ENCODE assay signal across 1 cellular context in the genomic region with DNA sequence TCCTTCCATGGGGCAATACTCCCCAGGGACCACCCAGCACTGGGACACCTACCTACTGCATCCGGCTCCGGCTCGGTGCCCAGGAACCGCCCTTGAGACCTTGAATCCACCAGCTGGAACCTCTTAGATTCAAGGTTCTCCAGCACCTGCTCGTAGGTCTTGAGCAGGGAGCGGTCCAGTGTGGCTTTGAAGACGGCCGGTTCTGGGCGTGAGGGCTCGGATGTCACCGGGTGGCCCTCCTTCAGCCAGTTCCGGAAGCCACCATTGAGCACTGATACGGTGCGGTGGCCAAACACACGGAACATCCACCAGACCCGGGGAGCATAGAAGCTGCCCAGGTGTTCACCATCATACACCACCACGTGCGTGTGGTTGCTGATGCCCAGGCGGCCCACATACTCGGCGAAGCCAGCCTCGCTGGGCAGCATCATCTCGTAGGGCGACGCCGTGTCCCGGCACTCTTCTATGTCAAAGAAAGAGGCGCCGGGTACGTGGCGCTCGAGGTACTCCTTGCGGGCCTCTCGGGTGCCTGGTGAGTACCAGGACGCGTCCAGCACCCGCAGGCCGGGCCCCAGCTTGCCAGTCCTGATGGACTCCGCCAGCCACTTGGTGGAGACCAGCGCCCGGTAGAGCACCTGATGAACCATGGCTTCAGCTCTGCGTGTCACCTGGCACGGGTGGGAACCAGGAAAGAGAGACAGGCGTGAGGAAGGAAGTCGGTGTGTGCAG.
A peak's percentile ranks its signal among the peaks of the same experiment; 100 is the strongest.
TF ChIP-seq lines count a peak whose summit lies in the region.

No MANE protein-coding gene starts in this region.

TF ChIP-seq in HepG2, 621 proteins besides CTCF, POLR2A, EP300 and RAD21 (continued from another document and continues in another):
- no peak for TF ChIP-seq FOXC1 (CRISPR knock-in tag; IDR thresholded peaks at IDR 0.05; ENCODE audit: borderline replicate concordance)
- TF ChIP-seq RBFOX2 (IDR thresholded peaks at IDR 0.05; ENCODE audit: low read depth, low read length): peak; percentile 2; the same call in 1 of the 2 replicates
- TF ChIP-seq TBX3 (IDR thresholded peaks at IDR 0.05; ENCODE audit: borderline replicate concordance): no peak
- TF ChIP-seq ZBTB4 (CRISPR knock-in tag; IDR thresholded peaks at IDR 0.05; ENCODE audit: borderline replicate concordance): peak; percentile 71; the same call in 1 of the 2 replicates
- no peak for TF ChIP-seq KLF15 (CRISPR knock-in tag; IDR thresholded peaks at IDR 0.05; ENCODE audit: borderline replicate concordance)
- no peak for TF ChIP-seq ZNF513 (CRISPR knock-in tag; conservative IDR thresholded peaks at IDR 0.05)
- no peak for TF ChIP-seq SRSF9 (IDR thresholded peaks at IDR 0.05; ENCODE audit: borderline replicate concordance, insufficient read depth, low read depth, low read length, poor library complexity, severe bottlenecking)
- TF ChIP-seq ZSCAN12 (CRISPR knock-in tag; IDR thresholded peaks at IDR 0.05): no peak
- 0 out of 2 replicates have a peak, but pooled peaks have one; percentile 37 for TF ChIP-seq ZNF879 (CRISPR knock-in tag; IDR thresholded peaks at IDR 0.05)
- TF ChIP-seq ZBTB40 (IDR thresholded peaks at IDR 0.05): no peak
- no peak for TF ChIP-seq ZBTB40 (CRISPR knock-in tag; IDR thresholded peaks at IDR 0.05)
- 0 out of 2 replicates have a peak, but pooled peaks have one; percentile 11 for TF ChIP-seq BCL6 (CRISPR knock-in tag; IDR thresholded peaks at IDR 0.05)
- no peak for TF ChIP-seq RCOR2 (CRISPR knock-in tag; IDR thresholded peaks at IDR 0.05)
- TF ChIP-seq, protein P1, sequence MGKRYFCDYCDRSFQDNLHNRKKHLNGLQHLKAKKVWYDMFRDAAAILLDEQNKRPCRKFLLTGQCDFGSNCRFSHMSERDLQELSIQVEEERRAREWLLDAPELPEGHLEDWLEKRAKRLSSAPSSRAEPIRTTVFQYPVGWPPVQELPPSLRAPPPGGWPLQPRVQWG (CRISPR knock-in tag; IDR thresholded peaks at IDR 0.05; ENCODE audit: borderline replicate concordance, low read depth): no peak
- TF ChIP-seq ZNF3 (CRISPR knock-in tag; IDR thresholded peaks at IDR 0.05): no peak
- TF ChIP-seq ZFP82 (CRISPR knock-in tag; IDR thresholded peaks at IDR 0.05; ENCODE audit: borderline replicate concordance): no peak
- TF ChIP-seq ZNF501 (CRISPR knock-in tag; IDR thresholded peaks at IDR 0.05): no peak
- no peak; the same call in 1 of the 2 replicates for TF ChIP-seq SIN3A (IDR thresholded peaks at IDR 0.05; ENCODE audit: borderline replicate concordance, low read depth, low read length)
- no peak for TF ChIP-seq ZNF644 (CRISPR knock-in tag; IDR thresholded peaks at IDR 0.05; ENCODE audit: low read depth)
- no peak for TF ChIP-seq NCOA5 (CRISPR knock-in tag; IDR thresholded peaks at IDR 0.05)
- 0 out of 2 replicates have a peak, but pooled peaks have one; percentile 36 for TF ChIP-seq DNMT1 (CRISPR knock-in tag; IDR thresholded peaks at IDR 0.05)
- peak; percentile 75; the same call in 1 of the 2 replicates for TF ChIP-seq HNRNPL (IDR thresholded peaks at IDR 0.05; ENCODE audit: low read depth, low read length)
- TF ChIP-seq SIX4 (CRISPR knock-in tag; IDR thresholded peaks at IDR 0.05): no peak
- no peak for TF ChIP-seq TMF1 (CRISPR knock-in tag; IDR thresholded peaks at IDR 0.05; ENCODE audit: low read depth)
- TF ChIP-seq PHF20 (CRISPR knock-in tag; IDR thresholded peaks at IDR 0.05): no peak
- TF ChIP-seq PPARG (CRISPR knock-in tag; conservative IDR thresholded peaks at IDR 0.05): no peak
- TF ChIP-seq ARNTL (CRISPR knock-in tag; IDR thresholded peaks at IDR 0.05): no peak
- TF ChIP-seq THAP9 (CRISPR knock-in tag; IDR thresholded peaks at IDR 0.05; ENCODE audit: borderline replicate concordance): 0 out of 2 replicates have a peak, but pooled peaks have one; percentile 35
- 0 out of 2 replicates have a peak, but pooled peaks have one; percentile 11 for TF ChIP-seq ETV6 (CRISPR knock-in tag; conservative IDR thresholded peaks at IDR 0.05)
- 0 out of 2 replicates have a peak, but pooled peaks have one; percentile 19 for TF ChIP-seq ZC3H4 (CRISPR knock-in tag; IDR thresholded peaks at IDR 0.05; ENCODE audit: borderline replicate concordance)
- no peak for TF ChIP-seq NFATC3 (CRISPR knock-in tag; IDR thresholded peaks at IDR 0.05)
- no peak for TF ChIP-seq REXO4 (CRISPR knock-in tag; IDR thresholded peaks at IDR 0.05; ENCODE audit: borderline replicate concordance)
- no peak for TF ChIP-seq RXRA (CRISPR knock-in tag; IDR thresholded peaks at IDR 0.05)
- TF ChIP-seq ZMYM3 (CRISPR knock-in tag; IDR thresholded peaks at IDR 0.05): no peak
- TF ChIP-seq ZBTB38 (CRISPR knock-in tag; IDR thresholded peaks at IDR 0.05): peak; percentile 83
- 0 out of 2 replicates have a peak, but pooled peaks have one; percentile 5 for TF ChIP-seq EED (CRISPR knock-in tag; IDR thresholded peaks at IDR 0.05)
- no peak for TF ChIP-seq MXI1 (IDR thresholded peaks at IDR 0.05; ENCODE audit: borderline replicate concordance, low read depth, low read length)
- no peak for TF ChIP-seq ZNF260 (CRISPR knock-in tag; IDR thresholded peaks at IDR 0.05; ENCODE audit: borderline replicate concordance, low read depth)
- no peak for TF ChIP-seq ZNF788 (CRISPR knock-in tag; IDR thresholded peaks at IDR 0.05; ENCODE audit: borderline replicate concordance)
- no peak for TF ChIP-seq SAFB2 (CRISPR knock-in tag; IDR thresholded peaks at IDR 0.05; ENCODE audit: borderline replicate concordance, low read depth)
